1 cellular context compared by ENCODE assay signal in the genomic region with DNA sequence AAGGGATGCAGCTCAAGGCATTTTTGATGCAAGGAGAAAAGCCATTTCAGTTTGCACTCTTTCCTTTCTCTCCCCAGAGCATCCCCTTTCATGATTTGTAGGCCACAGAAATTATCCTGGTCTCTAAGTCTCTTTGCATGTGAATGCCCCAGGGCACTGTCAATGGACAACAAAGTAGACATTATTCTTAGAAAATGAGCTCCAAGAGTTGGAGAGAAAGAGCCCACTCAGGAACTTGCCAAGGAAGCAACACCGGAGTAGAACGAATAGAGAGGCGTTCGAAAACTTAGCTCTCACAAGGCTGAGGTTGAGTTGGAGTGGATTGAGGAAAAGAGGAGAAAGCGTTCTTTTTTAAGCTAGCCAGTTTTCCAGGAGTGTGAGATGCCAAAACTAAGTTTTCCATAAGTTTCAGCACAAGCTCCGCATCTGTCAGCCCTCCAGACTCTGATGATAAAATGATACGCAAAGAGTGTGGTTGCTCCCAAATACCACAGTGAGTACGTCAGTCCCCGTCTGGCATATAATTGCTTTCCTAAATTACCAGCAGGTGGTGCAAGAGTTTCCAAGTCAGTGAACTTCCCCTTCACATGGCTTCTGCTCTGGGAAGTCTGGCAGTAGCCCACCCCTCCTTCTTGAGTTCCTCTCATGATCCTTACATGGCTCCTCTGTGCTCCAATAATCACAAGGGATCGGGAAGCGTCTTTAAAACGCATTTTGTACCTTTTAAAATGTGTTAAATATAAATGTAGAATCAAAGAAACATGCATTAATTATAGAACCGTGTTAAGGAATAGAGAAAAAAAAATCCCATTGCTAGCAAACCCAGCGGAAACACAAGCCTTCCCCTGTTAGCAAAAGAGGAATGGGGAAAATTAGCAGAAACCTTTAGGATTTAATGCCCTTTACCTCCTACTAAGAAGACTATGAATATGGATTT.
A peak's percentile ranks its signal among the peaks of the same experiment; 100 is the strongest.
TF ChIP-seq lines count a peak whose summit lies in the region.

No MANE protein-coding gene starts in this region.

TF ChIP-seq in HEK293, 187 proteins besides CTCF, POLR2A, EP300 and RAD21 (continued from another document and continues in another):
- TF ChIP-seq, protein P1, sequence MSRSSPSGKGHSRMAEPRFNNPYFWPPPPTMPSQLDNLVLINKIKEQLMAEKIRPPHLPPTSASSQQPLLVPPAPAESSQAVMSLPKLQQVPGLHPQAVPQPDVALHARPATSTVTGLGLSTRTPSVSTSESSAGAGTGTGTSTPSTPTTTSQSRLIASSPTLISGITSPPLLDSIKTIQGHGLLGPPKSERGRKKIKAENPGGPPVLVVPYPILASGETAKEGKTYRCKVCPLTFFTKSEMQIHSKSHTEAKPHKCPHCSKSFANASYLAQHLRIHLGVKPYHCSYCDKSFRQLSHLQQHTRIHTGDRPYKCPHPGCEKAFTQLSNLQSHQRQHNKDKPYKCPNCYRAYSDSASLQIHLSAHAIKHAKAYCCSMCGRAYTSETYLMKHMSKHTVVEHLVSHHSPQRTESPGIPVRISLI (tag by site-specific recombination; IDR thresholded peaks at IDR 0.05): no peak
- TF ChIP-seq ZNF335 (tag by site-specific recombination; conservative IDR thresholded peaks at IDR 0.05) (no peak), TCF7L2 (IDR thresholded peaks at IDR 0.05; ENCODE audit: borderline replicate concordance, low read depth, low read length) (no peak), SALL2 (tag by site-specific recombination; IDR thresholded peaks at IDR 0.05; ENCODE audit: borderline replicate concordance) (no peak), ZNF19 (tag by site-specific recombination; IDR thresholded peaks at IDR 0.05; ENCODE audit: low read depth) (no peak), ZNF530 (tag by site-specific recombination; IDR thresholded peaks at IDR 0.05; ENCODE audit: low read depth) (no peak), ZFHX2 (tag by site-specific recombination; conservative IDR thresholded peaks at IDR 0.05) (no peak), BCL11A (tag by site-specific recombination; IDR thresholded peaks at IDR 0.05; ENCODE audit: low read depth) (no peak), ZNF791 (tag by site-specific recombination; IDR thresholded peaks at IDR 0.05) (no peak), ZNF37A (tag by site-specific recombination; IDR thresholded peaks at IDR 0.05) (no peak), ZNF707 (tag by site-specific recombination; IDR thresholded peaks at IDR 0.05) (no peak), ZNF112 (tag by site-specific recombination; IDR thresholded peaks at IDR 0.05) (no peak), SP2 (tag by site-specific recombination; IDR thresholded peaks at IDR 0.05) (no peak), ZNF175 (tag by site-specific recombination; IDR thresholded peaks at IDR 0.05) (no peak), ZIC2 (tag by site-specific recombination; IDR thresholded peaks at IDR 0.05) (no peak), TRIM28 (IDR thresholded peaks at IDR 0.05; ENCODE audit: borderline replicate concordance, low read length) (no peak), ZNF133 (tag by site-specific recombination; IDR thresholded peaks at IDR 0.05) (no peak), ZNF2 (tag by site-specific recombination; IDR thresholded peaks at IDR 0.05) (no peak), YY1 (tag by site-specific recombination; IDR thresholded peaks at IDR 0.05) (no peak), ZNF354C (tag by site-specific recombination; IDR thresholded peaks at IDR 0.05; ENCODE audit: borderline replicate concordance, low read depth) (no peak), ZNF623 (tag by site-specific recombination; IDR thresholded peaks at IDR 0.05) (no peak), ZNF777 (tag by site-specific recombination; IDR thresholded peaks at IDR 0.05; ENCODE audit: borderline replicate concordance) (no peak)
- TF ChIP-seq, protein P2, sequence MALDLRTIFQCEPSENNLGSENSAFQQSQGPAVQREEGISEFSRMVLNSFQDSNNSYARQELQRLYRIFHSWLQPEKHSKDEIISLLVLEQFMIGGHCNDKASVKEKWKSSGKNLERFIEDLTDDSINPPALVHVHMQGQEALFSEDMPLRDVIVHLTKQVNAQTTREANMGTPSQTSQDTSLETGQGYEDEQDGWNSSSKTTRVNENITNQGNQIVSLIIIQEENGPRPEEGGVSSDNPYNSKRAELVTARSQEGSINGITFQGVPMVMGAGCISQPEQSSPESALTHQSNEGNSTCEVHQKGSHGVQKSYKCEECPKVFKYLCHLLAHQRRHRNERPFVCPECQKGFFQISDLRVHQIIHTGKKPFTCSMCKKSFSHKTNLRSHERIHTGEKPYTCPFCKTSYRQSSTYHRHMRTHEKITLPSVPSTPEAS (tag by site-specific recombination; IDR thresholded peaks at IDR 0.05): no peak
- TF ChIP-seq, protein P3, sequence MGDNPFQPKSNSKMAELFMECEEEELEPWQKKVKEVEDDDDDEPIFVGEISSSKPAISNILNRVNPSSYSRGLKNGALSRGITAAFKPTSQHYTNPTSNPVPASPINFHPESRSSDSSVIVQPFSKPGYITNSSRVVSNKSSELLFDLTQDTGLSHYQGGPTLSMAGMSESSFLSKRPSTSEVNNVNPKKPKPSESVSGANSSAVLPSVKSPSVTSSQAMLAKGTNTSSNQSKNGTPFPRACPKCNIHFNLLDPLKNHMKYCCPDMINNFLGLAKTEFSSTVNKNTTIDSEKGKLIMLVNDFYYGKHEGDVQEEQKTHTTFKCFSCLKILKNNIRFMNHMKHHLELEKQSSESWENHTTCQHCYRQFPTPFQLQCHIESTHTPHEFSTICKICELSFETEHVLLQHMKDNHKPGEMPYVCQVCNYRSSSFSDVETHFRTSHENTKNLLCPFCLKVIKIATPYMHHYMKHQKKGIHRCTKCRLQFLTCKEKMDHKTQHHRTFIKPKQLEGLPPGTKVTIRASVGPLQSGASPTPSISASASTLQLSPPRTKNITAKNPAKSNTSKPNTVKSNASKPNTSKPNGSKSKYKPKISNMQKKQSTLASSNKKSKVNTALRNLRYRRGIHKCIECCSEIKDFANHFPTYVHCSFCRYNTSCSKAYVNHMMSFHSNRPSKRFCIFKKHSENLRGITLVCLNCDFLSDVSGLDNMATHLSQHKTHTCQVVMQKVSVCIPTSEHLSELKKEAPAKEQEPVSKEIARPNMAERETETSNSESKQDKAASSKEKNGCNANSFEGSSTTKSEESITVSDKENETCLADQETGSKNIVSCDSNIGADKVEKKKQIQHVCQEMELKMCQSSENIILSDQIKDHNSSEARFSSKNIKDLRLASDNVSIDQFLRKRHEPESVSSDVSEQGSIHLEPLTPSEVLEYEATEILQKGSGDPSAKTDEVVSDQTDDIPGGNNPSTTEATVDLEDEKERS (tag by site-specific recombination; IDR thresholded peaks at IDR 0.05): no peak
- TF ChIP-seq, protein P4, sequence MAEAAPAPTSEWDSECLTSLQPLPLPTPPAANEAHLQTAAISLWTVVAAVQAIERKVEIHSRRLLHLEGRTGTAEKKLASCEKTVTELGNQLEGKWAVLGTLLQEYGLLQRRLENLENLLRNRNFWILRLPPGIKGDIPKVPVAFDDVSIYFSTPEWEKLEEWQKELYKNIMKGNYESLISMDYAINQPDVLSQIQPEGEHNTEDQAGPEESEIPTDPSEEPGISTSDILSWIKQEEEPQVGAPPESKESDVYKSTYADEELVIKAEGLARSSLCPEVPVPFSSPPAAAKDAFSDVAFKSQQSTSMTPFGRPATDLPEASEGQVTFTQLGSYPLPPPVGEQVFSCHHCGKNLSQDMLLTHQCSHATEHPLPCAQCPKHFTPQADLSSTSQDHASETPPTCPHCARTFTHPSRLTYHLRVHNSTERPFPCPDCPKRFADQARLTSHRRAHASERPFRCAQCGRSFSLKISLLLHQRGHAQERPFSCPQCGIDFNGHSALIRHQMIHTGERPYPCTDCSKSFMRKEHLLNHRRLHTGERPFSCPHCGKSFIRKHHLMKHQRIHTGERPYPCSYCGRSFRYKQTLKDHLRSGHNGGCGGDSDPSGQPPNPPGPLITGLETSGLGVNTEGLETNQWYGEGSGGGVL (tag by site-specific recombination; IDR thresholded peaks at IDR 0.05): no peak
- TF ChIP-seq, protein P5, sequence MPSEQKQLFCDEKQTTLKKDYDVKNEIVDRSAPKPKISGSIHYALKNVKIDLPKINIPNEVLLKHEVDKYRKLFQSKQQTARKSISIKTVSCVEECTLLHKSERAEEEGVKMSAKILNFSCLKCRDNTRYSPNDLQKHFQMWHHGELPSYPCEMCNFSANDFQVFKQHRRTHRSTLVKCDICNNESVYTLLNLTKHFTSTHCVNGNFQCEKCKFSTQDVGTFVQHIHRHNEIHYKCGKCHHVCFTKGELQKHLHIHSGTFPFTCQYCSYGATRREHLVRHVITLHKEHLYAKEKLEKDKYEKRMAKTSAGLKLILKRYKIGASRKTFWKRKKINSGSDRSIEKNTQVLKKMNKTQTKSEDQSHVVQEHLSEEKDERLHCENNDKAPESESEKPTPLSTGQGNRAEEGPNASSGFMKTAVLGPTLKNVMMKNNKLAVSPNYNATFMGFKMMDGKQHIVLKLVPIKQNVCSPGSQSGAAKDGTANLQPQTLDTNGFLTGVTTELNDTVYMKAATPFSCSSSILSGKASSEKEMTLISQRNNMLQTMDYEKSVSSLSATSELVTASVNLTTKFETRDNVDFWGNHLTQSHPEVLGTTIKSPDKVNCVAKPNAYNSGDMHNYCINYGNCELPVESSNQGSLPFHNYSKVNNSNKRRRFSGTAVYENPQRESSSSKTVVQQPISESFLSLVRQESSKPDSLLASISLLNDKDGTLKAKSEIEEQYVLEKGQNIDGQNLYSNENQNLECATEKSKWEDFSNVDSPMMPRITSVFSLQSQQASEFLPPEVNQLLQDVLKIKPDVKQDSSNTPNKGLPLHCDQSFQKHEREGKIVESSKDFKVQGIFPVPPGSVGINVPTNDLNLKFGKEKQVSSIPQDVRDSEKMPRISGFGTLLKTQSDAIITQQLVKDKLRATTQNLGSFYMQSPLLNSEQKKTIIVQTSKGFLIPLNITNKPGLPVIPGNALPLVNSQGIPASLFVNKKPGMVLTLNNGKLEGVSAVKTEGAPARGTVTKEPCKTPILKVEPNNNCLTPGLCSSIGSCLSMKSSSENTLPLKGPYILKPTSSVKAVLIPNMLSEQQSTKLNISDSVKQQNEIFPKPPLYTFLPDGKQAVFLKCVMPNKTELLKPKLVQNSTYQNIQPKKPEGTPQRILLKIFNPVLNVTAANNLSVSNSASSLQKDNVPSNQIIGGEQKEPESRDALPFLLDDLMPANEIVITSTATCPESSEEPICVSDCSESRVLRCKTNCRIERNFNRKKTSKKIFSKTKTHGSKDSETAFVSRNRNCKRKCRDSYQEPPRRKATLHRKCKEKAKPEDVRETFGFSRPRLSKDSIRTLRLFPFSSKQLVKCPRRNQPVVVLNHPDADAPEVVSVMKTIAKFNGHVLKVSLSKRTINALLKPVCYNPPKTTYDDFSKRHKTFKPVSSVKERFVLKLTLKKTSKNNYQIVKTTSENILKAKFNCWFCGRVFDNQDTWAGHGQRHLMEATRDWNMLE (tag by site-specific recombination; conservative IDR thresholded peaks at IDR 0.05; ENCODE audit: low read depth): no peak
- TF ChIP-seq, protein P6, sequence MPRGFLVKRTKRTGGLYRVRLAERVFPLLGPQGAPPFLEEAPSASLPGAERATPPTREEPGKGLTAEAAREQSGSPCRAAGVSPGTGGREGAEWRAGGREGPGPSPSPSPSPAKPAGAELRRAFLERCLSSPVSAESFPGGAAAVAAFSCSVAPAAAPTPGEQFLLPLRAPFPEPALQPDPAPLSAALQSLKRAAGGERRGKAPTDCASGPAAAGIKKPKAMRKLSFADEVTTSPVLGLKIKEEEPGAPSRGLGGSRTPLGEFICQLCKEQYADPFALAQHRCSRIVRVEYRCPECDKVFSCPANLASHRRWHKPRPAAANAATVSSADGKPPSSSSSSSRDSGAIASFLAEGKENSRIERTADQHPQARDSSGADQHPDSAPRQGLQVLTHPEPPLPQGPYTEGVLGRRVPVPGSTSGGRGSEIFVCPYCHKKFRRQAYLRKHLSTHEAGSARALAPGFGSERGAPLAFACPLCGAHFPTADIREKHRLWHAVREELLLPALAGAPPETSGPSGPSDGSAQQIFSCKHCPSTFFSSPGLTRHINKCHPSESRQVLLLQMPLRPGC (tag by site-specific recombination; IDR thresholded peaks at IDR 0.05): no peak
- TF ChIP-seq, protein P7, sequence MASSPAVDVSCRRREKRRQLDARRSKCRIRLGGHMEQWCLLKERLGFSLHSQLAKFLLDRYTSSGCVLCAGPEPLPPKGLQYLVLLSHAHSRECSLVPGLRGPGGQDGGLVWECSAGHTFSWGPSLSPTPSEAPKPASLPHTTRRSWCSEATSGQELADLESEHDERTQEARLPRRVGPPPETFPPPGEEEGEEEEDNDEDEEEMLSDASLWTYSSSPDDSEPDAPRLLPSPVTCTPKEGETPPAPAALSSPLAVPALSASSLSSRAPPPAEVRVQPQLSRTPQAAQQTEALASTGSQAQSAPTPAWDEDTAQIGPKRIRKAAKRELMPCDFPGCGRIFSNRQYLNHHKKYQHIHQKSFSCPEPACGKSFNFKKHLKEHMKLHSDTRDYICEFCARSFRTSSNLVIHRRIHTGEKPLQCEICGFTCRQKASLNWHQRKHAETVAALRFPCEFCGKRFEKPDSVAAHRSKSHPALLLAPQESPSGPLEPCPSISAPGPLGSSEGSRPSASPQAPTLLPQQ (tag by site-specific recombination; IDR thresholded peaks at IDR 0.05): peak; percentile 22; the same call in 1 of the 2 replicates
- TF ChIP-seq, protein P8, sequence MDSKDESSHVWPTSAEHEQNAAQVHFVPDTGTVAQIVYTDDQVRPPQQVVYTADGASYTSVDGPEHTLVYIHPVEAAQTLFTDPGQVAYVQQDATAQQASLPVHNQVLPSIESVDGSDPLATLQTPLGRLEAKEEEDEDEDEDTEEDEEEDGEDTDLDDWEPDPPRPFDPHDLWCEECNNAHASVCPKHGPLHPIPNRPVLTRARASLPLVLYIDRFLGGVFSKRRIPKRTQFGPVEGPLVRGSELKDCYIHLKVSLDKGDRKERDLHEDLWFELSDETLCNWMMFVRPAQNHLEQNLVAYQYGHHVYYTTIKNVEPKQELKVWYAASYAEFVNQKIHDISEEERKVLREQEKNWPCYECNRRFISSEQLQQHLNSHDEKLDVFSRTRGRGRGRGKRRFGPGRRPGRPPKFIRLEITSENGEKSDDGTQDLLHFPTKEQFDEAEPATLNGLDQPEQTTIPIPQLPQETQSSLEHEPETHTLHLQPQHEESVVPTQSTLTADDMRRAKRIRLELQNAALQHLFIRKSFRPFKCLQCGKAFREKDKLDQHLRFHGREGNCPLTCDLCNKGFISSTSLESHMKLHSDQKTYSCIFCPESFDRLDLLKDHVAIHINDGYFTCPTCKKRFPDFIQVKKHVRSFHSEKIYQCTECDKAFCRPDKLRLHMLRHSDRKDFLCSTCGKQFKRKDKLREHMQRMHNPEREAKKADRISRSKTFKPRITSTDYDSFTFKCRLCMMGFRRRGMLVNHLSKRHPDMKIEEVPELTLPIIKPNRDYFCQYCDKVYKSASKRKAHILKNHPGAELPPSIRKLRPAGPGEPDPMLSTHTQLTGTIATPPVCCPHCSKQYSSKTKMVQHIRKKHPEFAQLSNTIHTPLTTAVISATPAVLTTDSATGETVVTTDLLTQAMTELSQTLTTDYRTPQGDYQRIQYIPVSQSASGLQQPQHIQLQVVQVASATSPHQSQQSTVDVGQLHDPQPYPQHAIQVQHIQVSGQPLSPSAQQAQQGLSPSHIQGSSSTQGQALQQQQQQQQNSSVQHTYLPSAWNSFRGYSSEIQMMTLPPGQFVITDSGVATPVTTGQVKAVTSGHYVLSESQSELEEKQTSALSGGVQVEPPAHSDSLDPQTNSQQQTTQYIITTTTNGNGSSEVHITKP (tag by site-specific recombination; IDR thresholded peaks at IDR 0.05): peak; percentile 64
- TF ChIP-seq, protein P9, sequence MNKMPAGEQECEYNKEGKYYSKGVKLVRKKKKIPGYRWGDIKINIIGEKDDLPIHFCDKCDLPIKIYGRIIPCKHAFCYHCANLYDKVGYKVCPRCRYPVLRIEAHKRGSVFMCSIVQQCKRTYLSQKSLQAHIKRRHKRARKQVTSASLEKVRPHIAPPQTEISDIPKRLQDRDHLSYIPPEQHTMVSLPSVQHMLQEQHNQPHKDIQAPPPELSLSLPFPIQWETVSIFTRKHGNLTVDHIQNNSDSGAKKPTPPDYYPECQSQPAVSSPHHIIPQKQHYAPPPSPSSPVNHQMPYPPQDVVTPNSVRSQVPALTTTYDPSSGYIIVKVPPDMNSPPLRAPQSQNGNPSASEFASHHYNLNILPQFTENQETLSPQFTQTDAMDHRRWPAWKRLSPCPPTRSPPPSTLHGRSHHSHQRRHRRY (tag by site-specific recombination; IDR thresholded peaks at IDR 0.05): no peak
